ENCODE assay signal across 14 cellular contexts in the genomic region with DNA sequence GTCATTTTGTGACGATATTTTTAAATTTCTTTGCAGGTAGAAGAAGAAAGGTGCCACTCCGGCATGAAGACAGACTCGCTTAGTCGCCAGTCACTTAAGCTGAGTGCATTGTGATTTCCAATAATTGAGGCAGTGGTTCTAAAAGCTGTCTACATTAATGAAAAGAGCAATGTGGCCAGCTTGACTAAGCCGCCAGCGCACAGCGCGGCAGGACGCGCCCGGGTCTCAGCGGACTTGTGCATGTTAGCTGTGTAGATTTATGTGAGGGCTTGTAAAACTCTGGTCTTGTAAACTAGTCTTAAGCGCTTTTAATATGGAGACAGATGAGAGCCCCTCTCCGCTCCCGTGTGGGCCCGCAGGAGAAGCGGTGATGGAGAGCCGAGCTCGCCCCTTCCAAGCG.
"Had no signal": no experiment of that assay in that cellular context is flagged by ENCODE, and none has a peak within 500 bp of the region (broad histone marks: within the 10 kb centered on the region; RNA-seq: fewer than 3 reads in every experiment).

No MANE protein-coding gene starts in this region.

- H3K9ac ChIP-seq: parathyroid adenoma had no signal

- H3K9me3 Mint-ChIP-seq: memory B cell, naive B cell had no signal

- H3K9me3 ChIP-seq: colonic mucosa, left ventricle myocardium inferior, mucosa of descending colon had no signal

- FAIRE-seq: kidney had no signal

- H3K27me3 ChIP-seq: colonic mucosa, foreskin keratinocyte had no signal

- H3K27ac ChIP-seq: colonic mucosa, foreskin keratinocyte, parathyroid adenoma had no signal

- DNase-seq: amniotic stem cell; caudate nucleus; colonic mucosa; foreskin keratinocyte; hypothalamus; left ventricle myocardium inferior; naive B cell; stimulated activated naive CD4-positive, alpha-beta T cell had no signal

- H3K27ac Mint-ChIP-seq: activated CD4-positive, alpha-beta T cell treated with anti-CD3 and anti-CD28 coated beads for 36 hours; memory B cell had no signal

- H2AFZ ChIP-seq: parathyroid adenoma had no signal

- H3K4me1 ChIP-seq: foreskin keratinocyte had no signal

- H3K4me3 Mint-ChIP-seq: activated CD4-positive, alpha-beta T cell treated with anti-CD3 and anti-CD28 coated beads for 36 hours; activated naive CD8-positive, alpha-beta T cell; memory B cell; naive B cell had no signal

- H3K4me3 ChIP-seq: colonic mucosa, left ventricle myocardium inferior, mucosa of descending colon had no signal

- ATAC-seq: mucosa of descending colon had no signal

- H3K27me3 Mint-ChIP-seq: activated CD4-positive, alpha-beta T cell treated with anti-CD3 and anti-CD28 coated beads for 36 hours; activated naive CD8-positive, alpha-beta T cell; memory B cell; naive B cell had no signal
